In the genomic region with DNA sequence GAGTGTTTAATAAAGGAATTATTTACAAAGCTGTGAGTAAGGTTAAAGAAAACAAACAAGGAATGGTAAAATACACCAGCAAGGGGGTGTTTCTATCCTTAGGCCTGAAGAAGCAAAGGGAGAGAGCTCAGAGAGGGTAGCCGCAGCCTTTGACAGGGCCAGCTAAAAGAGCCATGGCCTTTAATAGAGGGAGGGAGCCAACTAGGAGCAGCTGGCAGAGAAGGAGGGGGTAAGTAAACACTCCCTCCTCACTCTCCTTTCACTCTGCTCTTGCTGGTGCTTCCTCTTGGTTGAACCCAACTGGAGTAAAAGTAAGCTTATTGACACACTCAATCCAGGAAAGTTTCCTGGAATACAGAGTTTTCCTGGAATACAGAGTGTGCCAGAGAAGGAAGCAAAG, we compare ENCODE assay signal across 17 cellular contexts.
"Had no signal": no experiment of that assay in that cellular context is flagged by ENCODE, and none has a peak within 500 bp of the region (broad histone marks: within the 10 kb centered on the region; RNA-seq: fewer than 3 reads in every experiment).

No MANE protein-coding gene starts in this region.

- H3K9me3 Mint-ChIP-seq: activated CD4-positive, alpha-beta memory T cell treated with anti-CD3 and anti-CD28 coated beads for 36 hours; central memory CD8-positive, alpha-beta T cell; effector memory CD8-positive, alpha-beta T cell; stimulated activated naive CD8-positive, alpha-beta T cell treated with anti-CD3 and anti-CD28 coated beads, Interleukin-15, amount 100 ng/mL, for 72 hours had no signal

- H3K36me3 Mint-ChIP-seq: activated CD4-positive, alpha-beta memory T cell treated with anti-CD3 and anti-CD28 coated beads for 36 hours; brain had no signal

- H3K36me3 ChIP-seq: uterus had no signal

- H3K4me3 ChIP-seq: hepatocyte, uterus had no signal

- H3K4me1 Mint-ChIP-seq: brain; central memory CD8-positive, alpha-beta T cell; neural crest cell had no signal

- H3K27ac Mint-ChIP-seq: activated CD4-positive, alpha-beta memory T cell treated with anti-CD3 and anti-CD28 coated beads for 36 hours; activated naive CD8-positive, alpha-beta T cell; brain; effector memory CD8-positive, alpha-beta T cell had no signal

- H3K4me3 Mint-ChIP-seq: activated CD4-positive, alpha-beta memory T cell treated with anti-CD3 and anti-CD28 coated beads for 36 hours; activated naive CD8-positive, alpha-beta T cell; brain; central memory CD8-positive, alpha-beta T cell; effector memory CD8-positive, alpha-beta T cell; neural crest cell; stimulated activated naive CD8-positive, alpha-beta T cell treated with anti-CD3 and anti-CD28 coated beads, Interleukin-15, amount 100 ng/mL, for 72 hours had no signal

- H3K27me3 ChIP-seq: hepatocyte, uterus had no signal

- H3K27ac ChIP-seq: hepatocyte, parathyroid adenoma, uterus had no signal

- H3K9me3 ChIP-seq: uterus had no signal

- DNase-seq: activated CD4-positive, alpha-beta memory T cell treated with anti-CD3 and anti-CD28 coated beads for 36 hours; activated gamma-delta T cell; activated T-cell treated with anti-CD3 and anti-CD28 coated beads, Interleukin-2, amount 50 U/mL, for 48 hours; amygdala; cortex of kidney; effector memory CD8-positive, alpha-beta T cell; kidney glomerular epithelial cell; stimulated activated CD4-positive, alpha-beta T cell treated with anti-CD3 and anti-CD28 coated beads, Interleukin-15, amount 100 ng/mL, for 24 hours; stimulated activated CD4-positive, alpha-beta T cell treated with anti-CD3 and anti-CD28 coated beads, Interleukin-4, amount 100 ng/mL, for 24 hours; stimulated activated naive CD8-positive, alpha-beta T cell treated with anti-CD3 and anti-CD28 coated beads, Interleukin-15, amount 100 ng/mL, for 72 hours; uterus had no signal

- ATAC-seq: effector memory CD8-positive, alpha-beta T cell; stimulated activated naive CD8-positive, alpha-beta T cell treated with anti-CD3 and anti-CD28 coated beads, Interleukin-15, amount 100 ng/mL, for 72 hours had no signal

- H3K4me1 ChIP-seq: parathyroid adenoma, uterus had no signal
